In the genomic region with DNA sequence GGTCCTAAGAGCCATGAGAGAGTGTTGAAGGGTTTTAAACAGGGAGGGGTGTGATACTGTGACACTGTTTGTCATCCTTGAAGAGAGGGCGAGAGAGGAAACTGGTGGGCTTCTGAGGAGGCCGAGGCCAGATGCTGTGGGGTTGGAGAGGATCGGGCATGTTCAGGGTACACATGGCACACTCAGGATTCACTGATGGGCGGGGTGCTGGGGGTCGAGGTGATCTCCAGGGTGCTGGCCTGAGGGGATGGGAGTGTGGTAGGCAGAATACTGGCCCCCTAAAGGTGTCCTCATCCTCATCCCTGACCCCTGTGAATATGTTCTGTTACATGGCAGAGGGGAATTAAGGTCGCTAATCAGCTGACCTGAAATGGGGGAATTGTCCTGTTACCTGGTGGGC, we compare ENCODE assay signal across 1 cellular context.
TF ChIP-seq lines count a peak whose summit lies in the region.

No MANE protein-coding gene starts in this region.

TF ChIP-seq in GM12878, 131 proteins besides CTCF, POLR2A, EP300 and RAD21:
- TF ChIP-seq MYB (IDR thresholded peaks at IDR 0.05; ENCODE audit: borderline replicate concordance, low read depth, low read length), result no peak
- no peak for TF ChIP-seq RAD51 (IDR thresholded peaks at IDR 0.05)
- TF ChIP-seq HDAC6 (IDR thresholded peaks at IDR 0.05; ENCODE audit: unreplicated experiment), result no peak
- no peak for TF ChIP-seq NRF1 (conservative IDR thresholded peaks at IDR 0.05; ENCODE audit: low read depth, low read length)
- no peak for TF ChIP-seq ZNF207 (IDR thresholded peaks at IDR 0.05; ENCODE audit: borderline replicate concordance)
- TF ChIP-seq IRF4 (IDR thresholded peaks at IDR 0.05; ENCODE audit: low read depth, low read length), result no peak
- no peak for TF ChIP-seq JUND (IDR thresholded peaks at IDR 0.05; ENCODE audit: low read depth, low read length)
- TF ChIP-seq KAT2A (conservative IDR thresholded peaks at IDR 0.05; ENCODE audit: control insufficient read depth, low read depth, low read length), result no peak
- TF ChIP-seq MTA2 (IDR thresholded peaks at IDR 0.05; ENCODE audit: low read depth), result no peak
- no peak for TF ChIP-seq RB1 (IDR thresholded peaks at IDR 0.05; ENCODE audit: borderline replicate concordance)
- TF ChIP-seq, protein P1, sequence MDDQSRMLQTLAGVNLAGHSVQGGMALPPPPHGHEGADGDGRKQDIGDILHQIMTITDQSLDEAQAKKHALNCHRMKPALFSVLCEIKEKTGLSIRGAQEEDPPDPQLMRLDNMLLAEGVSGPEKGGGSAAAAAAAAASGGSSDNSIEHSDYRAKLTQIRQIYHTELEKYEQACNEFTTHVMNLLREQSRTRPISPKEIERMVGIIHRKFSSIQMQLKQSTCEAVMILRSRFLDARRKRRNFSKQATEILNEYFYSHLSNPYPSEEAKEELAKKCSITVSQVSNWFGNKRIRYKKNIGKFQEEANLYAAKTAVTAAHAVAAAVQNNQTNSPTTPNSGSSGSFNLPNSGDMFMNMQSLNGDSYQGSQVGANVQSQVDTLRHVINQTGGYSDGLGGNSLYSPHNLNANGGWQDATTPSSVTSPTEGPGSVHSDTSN (IDR thresholded peaks at IDR 0.05; ENCODE audit: insufficient replicate concordance, low read depth, low read length), result no peak
- TF ChIP-seq WRNIP1 (IDR thresholded peaks at IDR 0.05; ENCODE audit: borderline replicate concordance, low read depth, low read length), result no peak
